In the genomic region with DNA sequence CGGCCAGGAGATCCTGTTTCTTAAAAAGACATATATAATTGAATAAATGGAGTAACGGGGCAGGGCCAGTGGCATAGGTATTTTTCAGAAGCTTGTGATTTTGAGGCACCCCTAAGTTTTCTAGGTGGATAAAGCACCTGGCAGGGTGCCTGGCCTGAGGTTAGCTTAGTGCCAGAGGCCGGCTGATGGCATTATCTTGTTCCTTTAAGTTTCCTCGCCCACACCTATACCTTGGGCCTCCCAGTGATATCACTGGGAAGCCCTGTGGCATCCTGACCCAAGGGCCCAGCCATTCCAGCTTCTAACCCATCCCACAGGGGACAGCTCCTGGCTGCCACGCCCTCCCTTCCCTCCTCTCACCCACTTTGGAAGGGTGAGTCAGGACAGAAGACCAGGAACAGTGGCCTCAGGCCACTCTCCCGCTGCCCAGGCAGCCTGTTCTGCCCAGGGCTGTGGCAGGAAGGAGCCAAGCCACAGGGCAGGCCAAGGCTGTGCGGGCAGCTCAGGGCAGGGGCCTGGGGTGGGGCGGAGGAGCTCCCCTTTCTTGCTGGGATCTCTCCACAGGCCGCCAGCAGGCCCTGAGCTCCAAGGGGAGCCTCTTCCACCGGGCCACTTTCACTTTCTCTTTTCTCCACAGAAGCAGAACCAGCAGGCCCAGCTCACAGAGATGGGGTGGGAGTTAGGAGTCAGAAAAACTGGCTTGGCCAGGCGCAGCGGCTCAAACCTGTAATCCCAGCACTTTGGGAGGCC, we compare ENCODE assay signal across 8 cellular contexts.
A peak's percentile ranks its signal among the peaks of the same experiment; 100 is the strongest.
DNase-seq lines count a peak whose midpoint lies in the region; ATAC-seq and TF ChIP-seq lines count a peak whose summit lies in the region.

No MANE protein-coding gene starts in this region.

- peak; percentile 49 for TF ChIP-seq POLR2A in esophagus muscularis mucosa (IDR thresholded peaks at IDR 0.05; ENCODE audit: low read depth)
- TF ChIP-seq POLR2A in vagina (IDR thresholded peaks at IDR 0.05): peak in 1 of 2 donors; percentile 21

- intact Hi-C loops in esophagus muscularis mucosa (cut with DNase I): no loop called here
- intact Hi-C loops in vagina (cut with DNase I): loop anchor here (5.0 kb wide), 1 partner anchor 74 kb away; a partner anchor contains a TSS

- TF ChIP-seq EP300 in esophagus muscularis mucosa (IDR thresholded peaks at IDR 0.05): no peak

- H3K27ac Mint-ChIP-seq in natural killer cell treated with Interleukin-12 subunit alpha and Interleukin-12 subunit beta and Interleukin-15 and Interleukin-18, amount 100 ng/mL, for 72 hours: peak overlapping the region; percentile 84 to 90

- peak overlapping the region; percentile 91 to 97 (median 93) for H3K27ac ChIP-seq in esophagus muscularis mucosa (replicated peaks in 1 of 4)
- H3K27ac ChIP-seq in vagina: peak overlapping the region; percentile 95

- 53% methylated on average over 7 of the region's 12 CpGs for WGBS in esophagus muscularis mucosa

- ATAC-seq in natural killer cell treated with Interleukin-12 subunit alpha and Interleukin-12 subunit beta and Interleukin-15 and Interleukin-18, amount 100 ng/mL, for 72 hours: peak; percentile 1 to 15
- ATAC-seq in GM21717 (IDR thresholded peaks at IDR 0.05; ENCODE audit: unreplicated experiment): no peak

- H3K9me3 Mint-ChIP-seq in natural killer cell treated with Interleukin-12 subunit alpha and Interleukin-12 subunit beta and Interleukin-15 and Interleukin-18, amount 100 ng/mL, for 72 hours: no peaks in the 10 kb centered on the region

- H3K4me1 ChIP-seq in esophagus muscularis mucosa: peaks cover 75 to 84% (median 79%) of the 10 kb centered on the region in 4 donors
- peaks cover 81% of the 10 kb centered on the region for H3K4me1 ChIP-seq in vagina

- H3K4me3 Mint-ChIP-seq in natural killer cell treated with Interleukin-12 subunit alpha and Interleukin-12 subunit beta and Interleukin-15 and Interleukin-18, amount 100 ng/mL, for 72 hours: peak overlapping the region; percentile 27

- H3K4me1 Mint-ChIP-seq in natural killer cell treated with Interleukin-12 subunit alpha and Interleukin-12 subunit beta and Interleukin-15 and Interleukin-18, amount 100 ng/mL, for 72 hours (ENCODE audit: low read depth in 2 of 2): peaks cover 59 to 60% of the 10 kb centered on the region in 2 donors

- H3K9me3 ChIP-seq in esophagus muscularis mucosa: no peaks in the 10 kb centered on the region
- H3K9me3 ChIP-seq in vagina: no peaks in the 10 kb centered on the region

- TF ChIP-seq CTCF in esophagus muscularis mucosa (IDR thresholded peaks at IDR 0.05): no peak
- TF ChIP-seq CTCF in vagina (IDR thresholded peaks at IDR 0.05): no peak

- no peaks in the 10 kb centered on the region for H3K27me3 Mint-ChIP-seq in natural killer cell treated with Interleukin-12 subunit alpha and Interleukin-12 subunit beta and Interleukin-15 and Interleukin-18, amount 100 ng/mL, for 72 hours

- no peaks in the 10 kb centered on the region for H3K36me3 Mint-ChIP-seq in natural killer cell treated with Interleukin-12 subunit alpha and Interleukin-12 subunit beta and Interleukin-15 and Interleukin-18, amount 100 ng/mL, for 72 hours

- H3K27me3 ChIP-seq in esophagus muscularis mucosa (no peaks in the 10 kb centered on the region), vagina (no peaks in the 10 kb centered on the region)

- H3K36me3 ChIP-seq in esophagus muscularis mucosa (no peaks in the 10 kb centered on the region), vagina (no peaks in the 10 kb centered on the region)

- peak; percentile 88 for DNase-seq in EH (ENCODE audit: low read depth)
- DNase-seq in NAMALWA (ENCODE audit: low spot score): peak; percentile 46
- DNase-seq in activated T-cell treated with anti-CD3 and anti-CD28 coated beads, Interleukin-2, amount 50 U/mL, for 1 hour: peak; percentile 53
- DNase-seq in esophagus muscularis mucosa (ENCODE audit: extremely low spot score): no peak
- DNase-seq in natural killer cell treated with Interleukin-12 subunit alpha and Interleukin-12 subunit beta and Interleukin-15 and Interleukin-18, amount 100 ng/mL, for 72 hours (ENCODE audit: low spot score): peak; percentile 77
- no peak for DNase-seq in vagina (ENCODE audit: extremely low spot score in 2 of 2)
- DNase-seq in iPS-NIHi7 (ENCODE audit: extremely low spot score): no peak

- H3K4me3 ChIP-seq in esophagus muscularis mucosa (peak overlapping the region; percentile 34 to 54 (median 40)), vagina (peak overlapping the region; percentile 30 to 43)

Comparison
In these comparisons a context has a peak if more than half of its experiments do, and no peak if none do; other contexts are left out.
1. DNase-seq: peak in EH (single experiment), NAMALWA (single experiment), activated T-cell treated with anti-CD3 and anti-CD28 coated beads, Interleukin-2, amount 50 U/mL, for 1 hour (single experiment) and natural killer cell treated with Interleukin-12 subunit alpha and Interleukin-12 subunit beta and Interleukin-15 and Interleukin-18, amount 100 ng/mL, for 72 hours (single experiment); none in esophagus muscularis mucosa (single experiment), vagina (0 of 2) and iPS-NIHi7 (single experiment).